Comparison of ENCODE assay signal across 1 cellular context in genomic region chr19:54190503-54190941, GRCh38.
TF ChIP-seq lines count a peak whose summit lies in the region.

No MANE protein-coding gene starts in this region.

TF ChIP-seq in HepG2, 621 proteins besides CTCF, POLR2A, EP300 and RAD21 (continued from another document and continues in another):
- TF ChIP-seq, protein P1, sequence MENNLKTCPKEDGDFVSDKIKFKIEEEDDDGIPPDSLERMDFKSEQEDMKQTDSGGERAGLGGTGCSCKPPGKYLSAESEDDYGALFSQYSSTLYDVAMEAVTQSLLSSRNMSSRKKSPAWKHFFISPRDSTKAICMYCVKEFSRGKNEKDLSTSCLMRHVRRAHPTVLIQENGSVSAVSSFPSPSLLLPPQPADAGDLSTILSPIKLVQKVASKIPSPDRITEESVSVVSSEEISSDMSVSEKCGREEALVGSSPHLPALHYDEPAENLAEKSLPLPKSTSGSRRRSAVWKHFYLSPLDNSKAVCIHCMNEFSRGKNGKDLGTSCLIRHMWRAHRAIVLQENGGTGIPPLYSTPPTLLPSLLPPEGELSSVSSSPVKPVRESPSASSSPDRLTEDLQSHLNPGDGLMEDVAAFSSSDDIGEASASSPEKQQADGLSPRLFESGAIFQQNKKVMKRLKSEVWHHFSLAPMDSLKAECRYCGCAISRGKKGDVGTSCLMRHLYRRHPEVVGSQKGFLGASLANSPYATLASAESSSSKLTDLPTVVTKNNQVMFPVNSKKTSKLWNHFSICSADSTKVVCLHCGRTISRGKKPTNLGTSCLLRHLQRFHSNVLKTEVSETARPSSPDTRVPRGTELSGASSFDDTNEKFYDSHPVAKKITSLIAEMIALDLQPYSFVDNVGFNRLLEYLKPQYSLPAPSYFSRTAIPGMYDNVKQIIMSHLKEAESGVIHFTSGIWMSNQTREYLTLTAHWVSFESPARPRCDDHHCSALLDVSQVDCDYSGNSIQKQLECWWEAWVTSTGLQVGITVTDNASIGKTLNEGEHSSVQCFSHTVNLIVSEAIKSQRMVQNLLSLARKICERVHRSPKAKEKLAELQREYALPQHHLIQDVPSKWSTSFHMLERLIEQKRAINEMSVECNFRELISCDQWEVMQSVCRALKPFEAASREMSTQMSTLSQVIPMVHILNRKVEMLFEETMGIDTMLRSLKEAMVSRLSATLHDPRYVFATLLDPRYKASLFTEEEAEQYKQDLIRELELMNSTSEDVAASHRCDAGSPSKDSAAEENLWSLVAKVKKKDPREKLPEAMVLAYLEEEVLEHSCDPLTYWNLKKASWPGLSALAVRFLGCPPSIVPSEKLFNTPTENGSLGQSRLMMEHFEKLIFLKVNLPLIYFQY (CRISPR knock-in tag; IDR thresholded peaks at IDR 0.05; ENCODE audit: borderline replicate concordance) = no peak
- TF ChIP-seq, protein P2, sequence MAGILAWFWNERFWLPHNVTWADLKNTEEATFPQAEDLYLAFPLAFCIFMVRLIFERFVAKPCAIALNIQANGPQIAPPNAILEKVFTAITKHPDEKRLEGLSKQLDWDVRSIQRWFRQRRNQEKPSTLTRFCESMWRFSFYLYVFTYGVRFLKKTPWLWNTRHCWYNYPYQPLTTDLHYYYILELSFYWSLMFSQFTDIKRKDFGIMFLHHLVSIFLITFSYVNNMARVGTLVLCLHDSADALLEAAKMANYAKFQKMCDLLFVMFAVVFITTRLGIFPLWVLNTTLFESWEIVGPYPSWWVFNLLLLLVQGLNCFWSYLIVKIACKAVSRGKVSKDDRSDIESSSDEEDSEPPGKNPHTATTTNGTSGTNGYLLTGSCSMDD (CRISPR knock-in tag; IDR thresholded peaks at IDR 0.05) = no peak
- TF ChIP-seq ELF3 (CRISPR knock-in tag; IDR thresholded peaks at IDR 0.05) (no peak), ZNF574 (CRISPR knock-in tag; IDR thresholded peaks at IDR 0.05) (no peak; the same call in 1 of the 2 replicates), PRDM15 (CRISPR knock-in tag; IDR thresholded peaks at IDR 0.05) (no peak), CCAR2 (optimal IDR thresholded peaks at IDR 0.05; ENCODE audit: low read depth, low read length) (no peak), POLR2G (IDR thresholded peaks at IDR 0.05; ENCODE audit: low read depth, low read length) (peak; percentile 64), GABPA (IDR thresholded peaks at IDR 0.05; ENCODE audit: low read depth, low read length) (0 out of 2 replicates have a peak, but pooled peaks have one; percentile 19), GABPA (CRISPR knock-in tag; IDR thresholded peaks at IDR 0.05; ENCODE audit: low read depth) (peak; percentile 76), ZNF660 (CRISPR knock-in tag; IDR thresholded peaks at IDR 0.05; ENCODE audit: borderline replicate concordance, low read depth) (no peak), HIVEP1 (CRISPR knock-in tag; IDR thresholded peaks at IDR 0.05) (0 out of 2 replicates have a peak, but pooled peaks have one; percentile 56), GLI4 (CRISPR knock-in tag; IDR thresholded peaks at IDR 0.05; ENCODE audit: borderline replicate concordance) (no peak), ARID4A (CRISPR knock-in tag; IDR thresholded peaks at IDR 0.05; ENCODE audit: borderline replicate concordance) (no peak), SPEN (CRISPR knock-in tag; IDR thresholded peaks at IDR 0.05; ENCODE audit: low read depth) (peak; percentile 53; the same call in 1 of the 2 replicates), ZNF24 (IDR thresholded peaks at IDR 0.05) (no peak), ZMAT5 (CRISPR knock-in tag; IDR thresholded peaks at IDR 0.05; ENCODE audit: borderline replicate concordance, low read depth) (no peak), STAG1 (CRISPR knock-in tag; IDR thresholded peaks at IDR 0.05) (no peak), ZNF564 (CRISPR knock-in tag; IDR thresholded peaks at IDR 0.05) (peak; percentile 62; the same call in 1 of the 2 replicates), FOXK1 (CRISPR knock-in tag; IDR thresholded peaks at IDR 0.05; ENCODE audit: borderline replicate concordance, low read depth) (no peak), GZF1 (CRISPR knock-in tag; IDR thresholded peaks at IDR 0.05) (no peak), ETS1 (CRISPR knock-in tag; IDR thresholded peaks at IDR 0.05) (no peak), ZNF674 (CRISPR knock-in tag; IDR thresholded peaks at IDR 0.05; ENCODE audit: low read depth) (no peak), ZNF607 (CRISPR knock-in tag; IDR thresholded peaks at IDR 0.05; ENCODE audit: borderline replicate concordance) (0 out of 2 replicates have a peak, but pooled peaks have one; percentile 12), ZFP36 (IDR thresholded peaks at IDR 0.05; ENCODE audit: borderline replicate concordance, low read depth, low read length, partially characterized antibody) (no peak)
- TF ChIP-seq, protein P3, sequence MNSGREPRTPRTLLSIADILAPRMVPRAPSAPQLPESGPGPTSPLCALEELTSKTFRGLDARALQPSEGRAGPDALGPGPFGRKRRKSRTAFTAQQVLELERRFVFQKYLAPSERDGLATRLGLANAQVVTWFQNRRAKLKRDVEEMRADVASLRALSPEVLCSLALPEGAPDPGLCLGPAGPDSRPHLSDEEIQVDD (CRISPR knock-in tag; IDR thresholded peaks at IDR 0.05; ENCODE audit: borderline replicate concordance) = 0 out of 2 replicates have a peak, but pooled peaks have one; percentile 6
- TF ChIP-seq, protein P4, sequence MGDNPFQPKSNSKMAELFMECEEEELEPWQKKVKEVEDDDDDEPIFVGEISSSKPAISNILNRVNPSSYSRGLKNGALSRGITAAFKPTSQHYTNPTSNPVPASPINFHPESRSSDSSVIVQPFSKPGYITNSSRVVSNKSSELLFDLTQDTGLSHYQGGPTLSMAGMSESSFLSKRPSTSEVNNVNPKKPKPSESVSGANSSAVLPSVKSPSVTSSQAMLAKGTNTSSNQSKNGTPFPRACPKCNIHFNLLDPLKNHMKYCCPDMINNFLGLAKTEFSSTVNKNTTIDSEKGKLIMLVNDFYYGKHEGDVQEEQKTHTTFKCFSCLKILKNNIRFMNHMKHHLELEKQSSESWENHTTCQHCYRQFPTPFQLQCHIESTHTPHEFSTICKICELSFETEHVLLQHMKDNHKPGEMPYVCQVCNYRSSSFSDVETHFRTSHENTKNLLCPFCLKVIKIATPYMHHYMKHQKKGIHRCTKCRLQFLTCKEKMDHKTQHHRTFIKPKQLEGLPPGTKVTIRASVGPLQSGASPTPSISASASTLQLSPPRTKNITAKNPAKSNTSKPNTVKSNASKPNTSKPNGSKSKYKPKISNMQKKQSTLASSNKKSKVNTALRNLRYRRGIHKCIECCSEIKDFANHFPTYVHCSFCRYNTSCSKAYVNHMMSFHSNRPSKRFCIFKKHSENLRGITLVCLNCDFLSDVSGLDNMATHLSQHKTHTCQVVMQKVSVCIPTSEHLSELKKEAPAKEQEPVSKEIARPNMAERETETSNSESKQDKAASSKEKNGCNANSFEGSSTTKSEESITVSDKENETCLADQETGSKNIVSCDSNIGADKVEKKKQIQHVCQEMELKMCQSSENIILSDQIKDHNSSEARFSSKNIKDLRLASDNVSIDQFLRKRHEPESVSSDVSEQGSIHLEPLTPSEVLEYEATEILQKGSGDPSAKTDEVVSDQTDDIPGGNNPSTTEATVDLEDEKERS (CRISPR knock-in tag; IDR thresholded peaks at IDR 0.05) = peak; percentile 13; the same call in 1 of the 2 replicates
- TF ChIP-seq, protein P5, sequence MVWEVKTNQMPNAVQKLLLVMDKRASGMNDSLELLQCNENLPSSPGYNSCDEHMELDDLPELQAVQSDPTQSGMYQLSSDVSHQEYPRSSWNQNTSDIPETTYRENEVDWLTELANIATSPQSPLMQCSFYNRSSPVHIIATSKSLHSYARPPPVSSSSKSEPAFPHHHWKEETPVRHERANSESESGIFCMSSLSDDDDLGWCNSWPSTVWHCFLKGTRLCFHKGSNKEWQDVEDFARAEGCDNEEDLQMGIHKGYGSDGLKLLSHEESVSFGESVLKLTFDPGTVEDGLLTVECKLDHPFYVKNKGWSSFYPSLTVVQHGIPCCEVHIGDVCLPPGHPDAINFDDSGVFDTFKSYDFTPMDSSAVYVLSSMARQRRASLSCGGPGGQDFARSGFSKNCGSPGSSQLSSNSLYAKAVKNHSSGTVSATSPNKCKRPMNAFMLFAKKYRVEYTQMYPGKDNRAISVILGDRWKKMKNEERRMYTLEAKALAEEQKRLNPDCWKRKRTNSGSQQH (CRISPR knock-in tag; IDR thresholded peaks at IDR 0.05; ENCODE audit: low read depth) = no peak
